In genomic region chr9:13322828-13323550, GRCh38 we compare ENCODE assay signal across 2 cellular contexts.
TF ChIP-seq lines count a peak whose summit lies in the region.

No MANE protein-coding gene starts in this region.

TF ChIP-seq in IMR-90, 13 proteins besides CTCF, POLR2A, EP300 and RAD21:
- TF ChIP-seq USF2 (IDR thresholded peaks at IDR 0.05; ENCODE audit: low read depth, low read length) (no peak), BHLHE40 (IDR thresholded peaks at IDR 0.05; ENCODE audit: low read depth, low read length) (no peak), RCOR1 (IDR thresholded peaks at IDR 0.05; ENCODE audit: insufficient replicate concordance, low read length) (no peak), CEBPB (IDR thresholded peaks at IDR 0.05; ENCODE audit: low read depth, low read length) (no peak), SMC3 (IDR thresholded peaks at IDR 0.05; ENCODE audit: low read depth, low read length) (no peak), MXI1 (IDR thresholded peaks at IDR 0.05; ENCODE audit: borderline replicate concordance, low read depth, low read length) (no peak), NFE2L2 (IDR thresholded peaks at IDR 0.05; ENCODE audit: low read depth, low read length) (no peak), MAFK (IDR thresholded peaks at IDR 0.05; ENCODE audit: low read depth, low read length) (no peak), RFX5 (IDR thresholded peaks at IDR 0.05; ENCODE audit: low read depth, low read length) (no peak), FOS (IDR thresholded peaks at IDR 0.05; ENCODE audit: low read depth, low read length) (no peak), CHD1 (IDR thresholded peaks at IDR 0.05; ENCODE audit: low read depth, low read length) (no peak)

TF ChIP-seq in WTC11, 78 proteins besides CTCF, POLR2A, EP300 and RAD21:
- TF ChIP-seq TP53 (CRISPR knock-in tag; IDR thresholded peaks at IDR 0.05) (no peak), E2F1 (CRISPR knock-in tag; IDR thresholded peaks at IDR 0.05) (no peak), TEAD4 (CRISPR knock-in tag; IDR thresholded peaks at IDR 0.05) (no peak), IRF1 (CRISPR knock-in tag; IDR thresholded peaks at IDR 0.05) (no peak), GRHL2 (CRISPR knock-in tag; IDR thresholded peaks at IDR 0.05; ENCODE audit: insufficient replicate concordance, severe bottlenecking) (no peak), NFE2L1 (CRISPR knock-in tag; IDR thresholded peaks at IDR 0.05) (no peak), ZNF219 (CRISPR knock-in tag; IDR thresholded peaks at IDR 0.05; ENCODE audit: borderline replicate concordance) (no peak), ERG (CRISPR knock-in tag; IDR thresholded peaks at IDR 0.05) (no peak), NFATC4 (CRISPR knock-in tag; IDR thresholded peaks at IDR 0.05) (no peak)
TF ChIP-seq in WTC11: peak in this region for 0.
